In genomic region chr14:54642950-54643695, GRCh38 we compare ENCODE assay signal across 7 cellular contexts.
DNase-seq lines count a peak whose midpoint lies in the region; ATAC-seq, FAIRE-seq and TF ChIP-seq lines count a peak whose summit lies in the region.

No MANE protein-coding gene starts in this region.

- no peaks in the 10 kb centered on the region for H3K27me3 Mint-ChIP-seq in endodermal cell (ENCODE audit: insufficient read depth)

- H3K36me3 Mint-ChIP-seq in endodermal cell (ENCODE audit: low read depth): no peaks in the 10 kb centered on the region

- no peak for TF ChIP-seq POLR2A in tibial nerve (IDR thresholded peaks at IDR 0.05)

- no peak overlapping the region for H3K4me3 ChIP-seq in endodermal cell (ENCODE audit: low read length)
- H3K4me3 ChIP-seq in psoas muscle: no peak overlapping the region
- no peak overlapping the region for H3K4me3 ChIP-seq in tibial nerve

- H3K9me3 Mint-ChIP-seq in endodermal cell: no peaks in the 10 kb centered on the region

- peak in 1 of 4 donors; percentile 5 for ATAC-seq in psoas muscle

- peak; percentile 21 for DNase-seq in GM10266 (ENCODE audit: extremely low spot score)
- peak; percentile 72 for DNase-seq in M059J (ENCODE audit: low read depth)
- DNase-seq in endodermal cell: peak; percentile 49
- DNase-seq in psoas muscle: no peak
- DNase-seq in SK-N-DZ (ENCODE audit: low spot score): no peak
- no peak for DNase-seq in GM19239 (ENCODE audit: insufficient read length, low spot score)
- no peak for DNase-seq in tibial nerve (ENCODE audit: low spot score in 2 of 2)

- H3K9me3 ChIP-seq in endodermal cell (ENCODE audit: control insufficient read depth, low read length) (no peaks in the 10 kb centered on the region), psoas muscle (no peaks in the 10 kb centered on the region), tibial nerve (no peaks in the 10 kb centered on the region)

- H3K27me3 ChIP-seq in endodermal cell (ENCODE audit: control insufficient read depth, insufficient read depth, low read length, poor library complexity, severe bottlenecking): no peaks in the 10 kb centered on the region
- no peaks in the 10 kb centered on the region for H3K27me3 ChIP-seq in psoas muscle (ENCODE audit: insufficient read depth in 3 of 3, low read length in 2 of 3)
- H3K27me3 ChIP-seq in tibial nerve: no peaks in the 10 kb centered on the region

- no peak overlapping the region for H3K4me3 Mint-ChIP-seq in endodermal cell

- intact Hi-C loops in psoas muscle (cut with DNase I): no loop called here

- FAIRE-seq in GM19239 (lab: Jason Lieb, UNC): no peak

- H3K36me3 ChIP-seq in endodermal cell (ENCODE audit: control insufficient read depth, insufficient read depth, low read length) (no peaks in the 10 kb centered on the region), psoas muscle (ENCODE audit: insufficient read depth in 1 of 2, low read depth in 1 of 2) (no peaks in the 10 kb centered on the region), tibial nerve (no peaks in the 10 kb centered on the region)

- H3K4me1 ChIP-seq in endodermal cell (ENCODE audit: control insufficient read depth, insufficient read depth, low read length) (no peaks in the 10 kb centered on the region), psoas muscle (peaks cover 34% of the 10 kb centered on the region), tibial nerve (peaks cover 0 to 47% (median 0%) of the 10 kb centered on the region in 4 donors)

- 69 to 71% methylated on average over 5 to 7 of the region's 7 CpGs for WGBS in endodermal cell (ENCODE audit: insufficient coverage in 1 of 2, insufficient read length in 1 of 2), 2 experiments
- 80 to 82% (median 81%) methylated on average over 7 of the region's 7 CpGs for WGBS in psoas muscle, 3 donors
- WGBS in tibial nerve, 2 donors: 76 to 82% methylated on average over 7 of the region's 7 CpGs

- peak; percentile 16 for TF ChIP-seq CTCF in GM10266 (IDR thresholded peaks at IDR 0.05; ENCODE audit: control insufficient read depth, insufficient read depth, low read depth, missing control alignments)
- peak; percentile 68 for TF ChIP-seq CTCF in endodermal cell (conservative IDR thresholded peaks at IDR 0.05)
- no peak for TF ChIP-seq CTCF in psoas muscle (IDR thresholded peaks at IDR 0.05)
- no peak for TF ChIP-seq CTCF in tibial nerve (IDR thresholded peaks at IDR 0.05)

- H3K9ac ChIP-seq in endodermal cell (ENCODE audit: extremely low read depth, low read length, poor library complexity, severe bottlenecking): no peak overlapping the region

- H3K27ac ChIP-seq in endodermal cell (ENCODE audit: low read depth, low read length): no peak overlapping the region
- peak overlapping the region; percentile 47 for H3K27ac ChIP-seq in psoas muscle
- H3K27ac ChIP-seq in tibial nerve: no peak overlapping the region

- peaks cover 19% of the 10 kb centered on the region for H3K4me1 Mint-ChIP-seq in endodermal cell

- no peak for TF ChIP-seq EP300 in tibial nerve (IDR thresholded peaks at IDR 0.05)

- H3K27ac Mint-ChIP-seq in endodermal cell: no peak overlapping the region

Comparison
In these comparisons a context has a peak if more than half of its experiments do, and no peak if none do; other contexts are left out.
1. DNase-seq: peak in GM10266 (single experiment), M059J (single experiment) and endodermal cell (single experiment); none in psoas muscle (0 of 2), SK-N-DZ (single experiment), GM19239 (single experiment) and tibial nerve (0 of 2).
2. CTCF ChIP-seq: peak in GM10266 (single experiment) and endodermal cell (single experiment); none in psoas muscle (single experiment) and tibial nerve (0 of 5).